Comparison of ENCODE assay signal across 8 cellular contexts in the genomic region with DNA sequence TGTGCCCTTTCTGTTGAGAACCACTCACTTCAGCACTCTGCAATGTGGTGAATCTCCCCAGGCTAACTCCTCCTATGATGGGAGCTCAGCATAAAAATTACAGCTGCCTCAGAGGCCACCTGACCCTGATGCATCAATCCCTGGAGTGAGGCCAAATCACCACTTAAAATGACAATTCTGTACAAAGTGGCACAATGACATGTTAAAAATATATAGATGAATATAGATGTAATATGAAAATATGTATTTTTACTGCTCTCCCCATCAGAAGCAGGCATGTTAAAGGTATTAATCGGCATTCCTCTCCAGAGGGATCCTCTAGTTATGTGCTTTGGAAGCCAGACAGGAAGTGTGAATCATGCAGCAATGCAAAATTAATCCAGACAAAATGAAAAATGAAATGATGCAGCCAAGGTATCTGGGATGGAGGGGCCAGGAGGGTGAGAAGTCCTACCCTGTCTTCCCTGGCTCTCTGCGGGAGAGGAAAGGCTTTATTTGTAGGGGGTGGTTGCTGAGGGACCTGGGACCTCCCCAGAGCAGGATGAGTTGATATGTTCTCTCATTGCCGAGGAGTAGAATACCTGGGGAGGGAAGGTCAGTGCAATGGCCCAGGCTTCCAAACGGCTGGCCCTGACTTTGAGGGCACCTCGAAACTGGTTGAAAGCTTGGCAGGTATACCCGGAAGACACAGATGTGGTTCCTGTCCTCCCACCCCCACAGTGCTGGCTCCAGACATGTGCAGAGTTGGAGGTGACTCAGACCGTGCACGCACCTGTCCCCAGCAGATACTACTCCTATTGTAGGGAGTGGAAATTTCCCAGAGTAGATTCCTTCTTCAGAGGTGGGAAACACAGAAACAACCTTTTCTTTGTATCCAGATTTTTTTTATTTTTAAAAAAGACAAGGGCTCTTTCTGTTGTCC.
A peak's percentile ranks its signal among the peaks of the same experiment; 100 is the strongest.
DNase-seq lines count a peak whose midpoint lies in the region; ATAC-seq and TF ChIP-seq lines count a peak whose summit lies in the region.

No MANE protein-coding gene starts in this region.

- POLR2A ChIA-PET in RWPE1 (lab: Yijun Ruan, JAX; ENCODE audit: low non-redundant PET): interaction anchor here (0.5 kb wide), 1 partner anchor 44 kb away, joined by 3 read pairs; no protein-coding TSS in a partner anchor

- no peaks in the 10 kb centered on the region for H3K36me3 Mint-ChIP-seq in progenitor cell of endocrine pancreas (ENCODE audit: insufficient read depth)

- no peak overlapping the region for H3K27ac Mint-ChIP-seq in progenitor cell of endocrine pancreas

- H3K4me1 Mint-ChIP-seq in progenitor cell of endocrine pancreas (ENCODE audit: low read depth): no peaks in the 10 kb centered on the region

- no peaks in the 10 kb centered on the region for H3K27me3 ChIP-seq in heart left ventricle

- no peak for TF ChIP-seq POLR2A in heart left ventricle (IDR thresholded peaks at IDR 0.05)

- ATAC-seq in heart left ventricle (peak in 3 of 4 donors; percentile 20 to 77 (median 42)), HG02763 (IDR thresholded peaks at IDR 0.05; ENCODE audit: unreplicated experiment) (no peak)

- no peak for DNase-seq in heart left ventricle
- DNase-seq in cardiac septum (ENCODE audit: low spot score): no peak
- DNase-seq in RWPE1 (ENCODE audit: low spot score): peak; percentile 80
- peak; percentile 43 for DNase-seq in hepatic stellate cell (ENCODE audit: low spot score)
- no peak for DNase-seq in NCI-H1694 (lab: John Stamatoyannopoulos, UW)
- no peak for DNase-seq in progenitor cell of endocrine pancreas (ENCODE audit: low spot score, unreplicated experiment)
- no peak for DNase-seq in activated CD8-positive, alpha-beta memory T cell treated with anti-CD3 and anti-CD28 coated beads for 24 hours

- TF ChIP-seq CTCF in heart left ventricle (IDR thresholded peaks at IDR 0.05): no peak
- no peak for TF ChIP-seq CTCF in RWPE1 (conservative IDR thresholded peaks at IDR 0.05; ENCODE audit: low read depth)
- TF ChIP-seq CTCF in progenitor cell of endocrine pancreas (IDR thresholded peaks at IDR 0.05; ENCODE audit: unreplicated experiment): no peak

- H3K4me3 ChIP-seq in heart left ventricle: no peak overlapping the region

- intact Hi-C loops in heart left ventricle (cut with DNase I) (no loop called here), cardiac septum (cut with DNase I) (no loop called here)

- H3K36me3 ChIP-seq in heart left ventricle: no peaks in the 10 kb centered on the region

- peaks cover 0 to 32% (median 23%) of the 10 kb centered on the region in 12 donors for H3K4me1 ChIP-seq in heart left ventricle

- CTCF ChIA-PET in RWPE1 (lab: Yijun Ruan, JAX): interaction anchor here (0.6 kb wide), 1 partner anchor 46 kb away, joined by 4 read pairs; no protein-coding TSS in a partner anchor

- no peaks in the 10 kb centered on the region for H3K9me3 ChIP-seq in heart left ventricle

- no peak overlapping the region for H3K27ac ChIP-seq in heart left ventricle
- peak overlapping the region; percentile 95 for H3K27ac ChIP-seq in RWPE1

- H3K4me3 Mint-ChIP-seq in progenitor cell of endocrine pancreas (ENCODE audit: low read depth): no peak overlapping the region

- H3K9me3 Mint-ChIP-seq in progenitor cell of endocrine pancreas (ENCODE audit: low read depth): no peaks in the 10 kb centered on the region

- H3K27me3 Mint-ChIP-seq in progenitor cell of endocrine pancreas: peaks cover 6% of the 10 kb centered on the region

- WGBS in heart left ventricle, 4 donors: 45 to 74% (median 60%) methylated on average over 7 to 8 of the region's 8 CpGs

Comparison
In these comparisons a context has a peak if more than half of its experiments do, and no peak if none do; other contexts are left out.
1. DNase-seq: peak in RWPE1 (single experiment) and hepatic stellate cell (single experiment); none in heart left ventricle (0 of 5), cardiac septum (single experiment), NCI-H1694 (single experiment), progenitor cell of endocrine pancreas (single experiment) and activated CD8-positive, alpha-beta memory T cell treated with anti-CD3 and anti-CD28 coated beads for 24 hours (single experiment).